1 cellular context compared by ENCODE assay signal in the genomic region with DNA sequence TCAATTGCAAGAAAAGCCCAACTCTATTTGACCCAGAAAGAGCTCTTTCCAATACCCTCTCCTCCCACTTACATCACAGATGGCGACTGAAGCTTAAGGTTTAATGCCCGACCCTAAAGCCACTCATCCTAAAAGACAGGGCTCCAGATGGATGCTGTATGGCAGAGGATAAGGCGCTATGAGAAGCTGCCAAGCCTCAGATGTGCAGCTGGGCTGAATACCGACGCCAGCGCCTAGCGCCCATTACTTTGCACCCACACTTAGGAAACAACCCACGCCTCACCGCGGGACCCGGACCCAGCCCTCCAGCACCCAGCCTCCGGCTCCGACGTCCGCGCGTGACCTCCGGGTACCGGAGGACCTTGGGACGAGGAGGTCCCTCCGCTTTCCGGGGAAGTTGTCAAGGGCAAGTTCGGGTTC.
TF ChIP-seq lines count a peak whose summit lies in the region.

No MANE protein-coding gene starts in this region.

TF ChIP-seq in HepG2, 621 proteins besides CTCF, POLR2A, EP300 and RAD21 (continued from another document and continues in another):
- TF ChIP-seq, protein P1, sequence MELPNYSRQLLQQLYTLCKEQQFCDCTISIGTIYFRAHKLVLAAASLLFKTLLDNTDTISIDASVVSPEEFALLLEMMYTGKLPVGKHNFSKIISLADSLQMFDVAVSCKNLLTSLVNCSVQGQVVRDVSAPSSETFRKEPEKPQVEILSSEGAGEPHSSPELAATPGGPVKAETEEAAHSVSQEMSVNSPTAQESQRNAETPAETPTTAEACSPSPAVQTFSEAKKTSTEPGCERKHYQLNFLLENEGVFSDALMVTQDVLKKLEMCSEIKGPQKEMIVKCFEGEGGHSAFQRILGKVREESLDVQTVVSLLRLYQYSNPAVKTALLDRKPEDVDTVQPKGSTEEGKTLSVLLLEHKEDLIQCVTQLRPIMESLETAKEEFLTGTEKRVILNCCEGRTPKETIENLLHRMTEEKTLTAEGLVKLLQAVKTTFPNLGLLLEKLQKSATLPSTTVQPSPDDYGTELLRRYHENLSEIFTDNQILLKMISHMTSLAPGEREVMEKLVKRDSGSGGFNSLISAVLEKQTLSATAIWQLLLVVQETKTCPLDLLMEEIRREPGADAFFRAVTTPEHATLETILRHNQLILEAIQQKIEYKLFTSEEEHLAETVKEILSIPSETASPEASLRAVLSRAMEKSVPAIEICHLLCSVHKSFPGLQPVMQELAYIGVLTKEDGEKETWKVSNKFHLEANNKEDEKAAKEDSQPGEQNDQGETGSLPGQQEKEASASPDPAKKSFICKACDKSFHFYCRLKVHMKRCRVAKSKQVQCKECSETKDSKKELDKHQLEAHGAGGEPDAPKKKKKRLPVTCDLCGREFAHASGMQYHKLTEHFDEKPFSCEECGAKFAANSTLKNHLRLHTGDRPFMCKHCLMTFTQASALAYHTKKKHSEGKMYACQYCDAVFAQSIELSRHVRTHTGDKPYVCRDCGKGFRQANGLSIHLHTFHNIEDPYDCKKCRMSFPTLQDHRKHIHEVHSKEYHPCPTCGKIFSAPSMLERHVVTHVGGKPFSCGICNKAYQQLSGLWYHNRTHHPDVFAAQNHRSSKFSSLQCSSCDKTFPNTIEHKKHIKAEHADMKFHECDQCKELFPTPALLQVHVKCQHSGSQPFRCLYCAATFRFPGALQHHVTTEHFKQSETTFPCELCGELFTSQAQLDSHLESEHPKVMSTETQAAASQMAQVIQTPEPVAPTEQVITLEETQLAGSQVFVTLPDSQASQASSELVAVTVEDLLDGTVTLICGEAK (IDR thresholded peaks at IDR 0.05), result no peak
- TF ChIP-seq, protein P1 (CRISPR knock-in tag; IDR thresholded peaks at IDR 0.05), result no peak
- no peak for TF ChIP-seq KLF12 (CRISPR knock-in tag; IDR thresholded peaks at IDR 0.05; ENCODE audit: borderline replicate concordance)
- TF ChIP-seq, protein P2, sequence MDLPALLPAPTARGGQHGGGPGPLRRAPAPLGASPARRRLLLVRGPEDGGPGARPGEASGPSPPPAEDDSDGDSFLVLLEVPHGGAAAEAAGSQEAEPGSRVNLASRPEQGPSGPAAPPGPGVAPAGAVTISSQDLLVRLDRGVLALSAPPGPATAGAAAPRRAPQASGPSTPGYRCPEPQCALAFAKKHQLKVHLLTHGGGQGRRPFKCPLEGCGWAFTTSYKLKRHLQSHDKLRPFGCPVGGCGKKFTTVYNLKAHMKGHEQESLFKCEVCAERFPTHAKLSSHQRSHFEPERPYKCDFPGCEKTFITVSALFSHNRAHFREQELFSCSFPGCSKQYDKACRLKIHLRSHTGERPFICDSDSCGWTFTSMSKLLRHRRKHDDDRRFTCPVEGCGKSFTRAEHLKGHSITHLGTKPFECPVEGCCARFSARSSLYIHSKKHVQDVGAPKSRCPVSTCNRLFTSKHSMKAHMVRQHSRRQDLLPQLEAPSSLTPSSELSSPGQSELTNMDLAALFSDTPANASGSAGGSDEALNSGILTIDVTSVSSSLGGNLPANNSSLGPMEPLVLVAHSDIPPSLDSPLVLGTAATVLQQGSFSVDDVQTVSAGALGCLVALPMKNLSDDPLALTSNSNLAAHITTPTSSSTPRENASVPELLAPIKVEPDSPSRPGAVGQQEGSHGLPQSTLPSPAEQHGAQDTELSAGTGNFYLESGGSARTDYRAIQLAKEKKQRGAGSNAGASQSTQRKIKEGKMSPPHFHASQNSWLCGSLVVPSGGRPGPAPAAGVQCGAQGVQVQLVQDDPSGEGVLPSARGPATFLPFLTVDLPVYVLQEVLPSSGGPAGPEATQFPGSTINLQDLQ (CRISPR knock-in tag; IDR thresholded peaks at IDR 0.05), result no peak
- no peak for TF ChIP-seq SP4 (CRISPR knock-in tag; IDR thresholded peaks at IDR 0.05)
- no peak for TF ChIP-seq ZFP36L1 (CRISPR knock-in tag; IDR thresholded peaks at IDR 0.05)
- TF ChIP-seq ZNF484 (CRISPR knock-in tag; IDR thresholded peaks at IDR 0.05; ENCODE audit: borderline replicate concordance, low read depth), result peak; percentile 30; the same call in 1 of the 2 replicates
- 0 out of 2 replicates have a peak, but pooled peaks have one; percentile 30 for TF ChIP-seq ZNF256 (CRISPR knock-in tag; conservative IDR thresholded peaks at IDR 0.05)
- no peak for TF ChIP-seq ZNF569 (CRISPR knock-in tag; IDR thresholded peaks at IDR 0.05; ENCODE audit: borderline replicate concordance)
- TF ChIP-seq ZNF207 (IDR thresholded peaks at IDR 0.05; ENCODE audit: borderline replicate concordance), result no peak
- no peak for TF ChIP-seq ZNF816 (CRISPR knock-in tag; IDR thresholded peaks at IDR 0.05; ENCODE audit: borderline replicate concordance)
- no peak for TF ChIP-seq ZNF549 (CRISPR knock-in tag; IDR thresholded peaks at IDR 0.05)
- no peak for TF ChIP-seq ZNF839 (CRISPR knock-in tag; IDR thresholded peaks at IDR 0.05; ENCODE audit: borderline replicate concordance)
- TF ChIP-seq, protein P3, sequence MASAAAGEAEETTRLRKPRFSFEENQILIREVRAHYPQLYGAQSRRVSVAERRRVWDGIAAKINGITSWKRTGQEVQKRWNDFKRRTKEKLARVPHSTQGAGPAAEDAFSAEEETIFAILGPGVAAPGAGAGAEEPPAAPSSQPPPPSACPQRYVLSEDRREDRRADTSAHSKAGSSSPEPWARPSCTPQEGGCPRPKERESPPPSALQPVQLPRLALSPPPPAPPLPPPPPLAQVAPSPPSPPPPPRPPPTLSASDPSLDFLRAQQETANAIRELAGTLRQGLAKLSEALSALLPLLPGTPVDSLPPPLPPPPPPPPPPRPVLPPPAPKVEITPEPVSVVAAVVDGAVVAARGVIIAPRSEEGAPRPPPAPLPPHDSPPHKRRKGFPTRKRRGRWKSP (CRISPR knock-in tag; IDR thresholded peaks at IDR 0.05), result no peak
- TF ChIP-seq NONO (IDR thresholded peaks at IDR 0.05), result no peak
- no peak for TF ChIP-seq NONO (CRISPR knock-in tag; conservative IDR thresholded peaks at IDR 0.05)
- no peak for TF ChIP-seq GTF2F1 (IDR thresholded peaks at IDR 0.05; ENCODE audit: low read length)
- no peak for TF ChIP-seq ZZZ3 (CRISPR knock-in tag; IDR thresholded peaks at IDR 0.05; ENCODE audit: borderline replicate concordance)
- no peak for TF ChIP-seq TBL1XR1 (IDR thresholded peaks at IDR 0.05; ENCODE audit: borderline replicate concordance, low read length, partially characterized antibody)
- TF ChIP-seq DNMT1 (CRISPR knock-in tag; IDR thresholded peaks at IDR 0.05), result no peak
- TF ChIP-seq, protein P4, sequence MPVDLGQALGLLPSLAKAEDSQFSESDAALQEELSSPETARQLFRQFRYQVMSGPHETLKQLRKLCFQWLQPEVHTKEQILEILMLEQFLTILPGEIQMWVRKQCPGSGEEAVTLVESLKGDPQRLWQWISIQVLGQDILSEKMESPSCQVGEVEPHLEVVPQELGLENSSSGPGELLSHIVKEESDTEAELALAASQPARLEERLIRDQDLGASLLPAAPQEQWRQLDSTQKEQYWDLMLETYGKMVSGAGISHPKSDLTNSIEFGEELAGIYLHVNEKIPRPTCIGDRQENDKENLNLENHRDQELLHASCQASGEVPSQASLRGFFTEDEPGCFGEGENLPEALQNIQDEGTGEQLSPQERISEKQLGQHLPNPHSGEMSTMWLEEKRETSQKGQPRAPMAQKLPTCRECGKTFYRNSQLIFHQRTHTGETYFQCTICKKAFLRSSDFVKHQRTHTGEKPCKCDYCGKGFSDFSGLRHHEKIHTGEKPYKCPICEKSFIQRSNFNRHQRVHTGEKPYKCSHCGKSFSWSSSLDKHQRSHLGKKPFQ (CRISPR knock-in tag; IDR thresholded peaks at IDR 0.05; ENCODE audit: insufficient replicate concordance), result no peak
- TF ChIP-seq ZNF451 (CRISPR knock-in tag; IDR thresholded peaks at IDR 0.05), result no peak
- TF ChIP-seq ELF4 (CRISPR knock-in tag; IDR thresholded peaks at IDR 0.05; ENCODE audit: borderline replicate concordance), result no peak
- no peak for TF ChIP-seq CEBPB (IDR thresholded peaks at IDR 0.05; ENCODE audit: borderline replicate concordance, low read depth, low read length)
- no peak for TF ChIP-seq PHB2 (IDR thresholded peaks at IDR 0.05; ENCODE audit: partially characterized antibody)
- no peak; the same call in none of the 2 replicates for TF ChIP-seq ZNF234 (CRISPR knock-in tag; conservative IDR thresholded peaks at IDR 0.05)
- no peak for TF ChIP-seq HNRNPK (IDR thresholded peaks at IDR 0.05; ENCODE audit: low read depth, low read length, poor library complexity, severe bottlenecking)
- TF ChIP-seq, protein P5, sequence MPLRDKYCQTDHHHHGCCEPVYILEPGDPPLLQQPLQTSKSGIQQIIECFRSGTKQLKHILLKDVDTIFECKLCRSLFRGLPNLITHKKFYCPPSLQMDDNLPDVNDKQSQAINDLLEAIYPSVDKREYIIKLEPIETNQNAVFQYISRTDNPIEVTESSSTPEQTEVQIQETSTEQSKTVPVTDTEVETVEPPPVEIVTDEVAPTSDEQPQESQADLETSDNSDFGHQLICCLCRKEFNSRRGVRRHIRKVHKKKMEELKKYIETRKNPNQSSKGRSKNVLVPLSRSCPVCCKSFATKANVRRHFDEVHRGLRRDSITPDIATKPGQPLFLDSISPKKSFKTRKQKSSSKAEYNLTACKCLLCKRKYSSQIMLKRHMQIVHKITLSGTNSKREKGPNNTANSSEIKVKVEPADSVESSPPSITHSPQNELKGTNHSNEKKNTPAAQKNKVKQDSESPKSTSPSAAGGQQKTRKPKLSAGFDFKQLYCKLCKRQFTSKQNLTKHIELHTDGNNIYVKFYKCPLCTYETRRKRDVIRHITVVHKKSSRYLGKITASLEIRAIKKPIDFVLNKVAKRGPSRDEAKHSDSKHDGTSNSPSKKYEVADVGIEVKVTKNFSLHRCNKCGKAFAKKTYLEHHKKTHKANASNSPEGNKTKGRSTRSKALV (CRISPR knock-in tag; IDR thresholded peaks at IDR 0.05), result no peak
- no peak for TF ChIP-seq ZNF24 (IDR thresholded peaks at IDR 0.05)
- TF ChIP-seq CENPX (CRISPR knock-in tag; IDR thresholded peaks at IDR 0.05), result no peak
- no peak for TF ChIP-seq FLYWCH1 (CRISPR knock-in tag; IDR thresholded peaks at IDR 0.05)
- TF ChIP-seq ZNF75D (CRISPR knock-in tag; IDR thresholded peaks at IDR 0.05; ENCODE audit: borderline replicate concordance), result no peak
- TF ChIP-seq, protein P6, sequence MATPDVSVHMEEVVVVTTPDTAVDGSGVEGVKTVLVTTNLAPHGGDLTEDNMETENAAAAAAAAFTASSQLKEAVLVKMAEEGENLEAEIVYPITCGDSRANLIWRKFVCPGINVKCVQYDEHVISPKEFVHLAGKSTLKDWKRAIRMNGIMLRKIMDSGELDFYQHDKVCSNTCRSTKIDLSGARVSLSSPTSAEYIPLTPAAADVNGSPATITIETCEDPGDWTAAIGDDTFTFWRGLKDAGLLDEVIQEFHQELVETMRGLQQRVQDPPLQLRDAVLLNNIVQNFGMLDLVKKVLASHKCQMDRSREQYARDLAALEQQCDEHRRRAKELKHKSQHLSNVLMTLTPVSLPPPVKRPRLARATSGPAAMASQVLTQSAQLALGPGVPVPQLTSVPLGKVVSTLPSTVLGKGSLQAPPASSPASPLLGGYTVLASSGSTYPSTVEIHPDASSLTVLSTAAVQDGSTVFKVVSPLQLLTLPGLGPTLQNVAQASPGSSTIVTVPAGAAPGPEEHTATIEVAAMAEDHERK (CRISPR knock-in tag; IDR thresholded peaks at IDR 0.05; ENCODE audit: low read depth), result no peak
- TF ChIP-seq ZNF556 (CRISPR knock-in tag; IDR thresholded peaks at IDR 0.05; ENCODE audit: borderline replicate concordance), result no peak
- TF ChIP-seq, protein P7, sequence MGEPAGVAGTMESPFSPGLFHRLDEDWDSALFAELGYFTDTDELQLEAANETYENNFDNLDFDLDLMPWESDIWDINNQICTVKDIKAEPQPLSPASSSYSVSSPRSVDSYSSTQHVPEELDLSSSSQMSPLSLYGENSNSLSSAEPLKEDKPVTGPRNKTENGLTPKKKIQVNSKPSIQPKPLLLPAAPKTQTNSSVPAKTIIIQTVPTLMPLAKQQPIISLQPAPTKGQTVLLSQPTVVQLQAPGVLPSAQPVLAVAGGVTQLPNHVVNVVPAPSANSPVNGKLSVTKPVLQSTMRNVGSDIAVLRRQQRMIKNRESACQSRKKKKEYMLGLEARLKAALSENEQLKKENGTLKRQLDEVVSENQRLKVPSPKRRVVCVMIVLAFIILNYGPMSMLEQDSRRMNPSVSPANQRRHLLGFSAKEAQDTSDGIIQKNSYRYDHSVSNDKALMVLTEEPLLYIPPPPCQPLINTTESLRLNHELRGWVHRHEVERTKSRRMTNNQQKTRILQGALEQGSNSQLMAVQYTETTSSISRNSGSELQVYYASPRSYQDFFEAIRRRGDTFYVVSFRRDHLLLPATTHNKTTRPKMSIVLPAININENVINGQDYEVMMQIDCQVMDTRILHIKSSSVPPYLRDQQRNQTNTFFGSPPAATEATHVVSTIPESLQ (CRISPR knock-in tag; conservative IDR thresholded peaks at IDR 0.05), result no peak
- TF ChIP-seq, protein P8, sequence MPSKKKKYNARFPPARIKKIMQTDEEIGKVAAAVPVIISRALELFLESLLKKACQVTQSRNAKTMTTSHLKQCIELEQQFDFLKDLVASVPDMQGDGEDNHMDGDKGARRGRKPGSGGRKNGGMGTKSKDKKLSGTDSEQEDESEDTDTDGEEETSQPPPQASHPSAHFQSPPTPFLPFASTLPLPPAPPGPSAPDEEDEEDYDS (CRISPR knock-in tag; IDR thresholded peaks at IDR 0.05), result no peak
- no peak for TF ChIP-seq TCF7 (IDR thresholded peaks at IDR 0.05; ENCODE audit: low read depth)
- 0 out of 2 replicates have a peak, but pooled peaks have one; percentile 65 for TF ChIP-seq GZF1 (CRISPR knock-in tag; IDR thresholded peaks at IDR 0.05)
- 0 out of 2 replicates have a peak, but pooled peaks have one; percentile 13 for TF ChIP-seq MZF1 (CRISPR knock-in tag; IDR thresholded peaks at IDR 0.05; ENCODE audit: borderline replicate concordance)
